In genomic region chr20:43694763-43695162, GRCh38 we compare ENCODE assay signal across 31 cellular contexts. TPM values are rescaled to one million over a fixed set of nuclear protein-coding genes. Genes with fewer than 3 reads are reported as not detected.
"Had no signal": no experiment of that assay in that cellular context is flagged by ENCODE, and none has a peak within 500 bp of the region (broad histone marks: within the 10 kb centered on the region; RNA-seq: fewer than 3 reads in every experiment).

No MANE protein-coding gene starts in this region.

- H3K27ac ChIP-seq: adrenal gland, body of pancreas, brain microvascular endothelial cell, breast epithelium, VCaP had no signal

- H3K9me3 ChIP-seq: adrenal gland, body of pancreas, breast epithelium had no signal

- ATAC-seq: activated CD8-positive, alpha-beta T cell treated with anti-CD3 and anti-CD28 coated beads for 36 hours; activated T-cell treated with anti-CD3 and anti-CD28 coated beads, Interleukin-2, amount 50 U/mL, for 4 hours; body of pancreas had no signal

- H3K36me3 ChIP-seq: adrenal gland, brain microvascular endothelial cell, breast epithelium had no signal

- H3K4me3 ChIP-seq: adrenal gland, body of pancreas, breast epithelium had no signal

- DNase-seq: activated B cell treated with CpG ODN at 0.5 μM for 24 hours; activated CD4-positive, alpha-beta memory T cell treated with anti-CD3 and anti-CD28 coated beads for 36 hours; activated CD4-positive, alpha-beta T cell treated with anti-CD3 and anti-CD28 coated beads for 4 hours; activated CD4-positive, alpha-beta T cell treated with anti-CD3 and anti-CD28 coated beads, Interleukin-2, amount 10 ng/mL, durations not matched to agents 24 days and 14 days; activated CD4-positive, alpha-beta T cell treated with anti-CD3 and anti-CD28 coated beads, Interleukin-2, amount 50 U/mL, for 1 hour; activated CD4-positive, alpha-beta T cell treated with anti-CD3 and anti-CD28 coated beads, Interleukin-2, amount 50 U/mL, for 4 hours; activated CD4-positive, CD25-positive, alpha-beta regulatory T cell treated with anti-CD3 and anti-CD28 coated beads, Interleukin-2, amount 50 U/mL, for 72 hours; activated CD8-positive, alpha-beta memory T cell treated with anti-CD3 and anti-CD28 coated beads, Interleukin-2, amount 50 U/mL, for 48 hours; activated CD8-positive, alpha-beta T cell treated with anti-CD3 and anti-CD28 coated beads for 36 hours; activated effector memory CD4-positive, alpha-beta T cell treated with Interleukin-2 at 50 U/mL for 16 hours; activated gamma-delta T cell; activated naive CD4-positive, alpha-beta T cell treated with anti-CD3 and anti-CD28 coated beads for 36 hours; activated naive CD4-positive, alpha-beta T cell treated with anti-CD3 and anti-CD28 coated beads, Interleukin-2, amount 50 U/mL, for 16 hours; activated naive CD8-positive, alpha-beta T cell treated with anti-CD3 and anti-CD28 coated beads for 36 hours; activated T-cell treated with anti-CD3 and anti-CD28 coated beads, Interleukin-2, amount 50 U/mL, for 4 hours; adrenal gland; amniotic stem cell; aorta; body of pancreas; brain microvascular endothelial cell; central memory CD4-positive, alpha-beta T cell; T-helper 1 cell; T-helper 2 cell; T-helper 9 cell had no signal

- H3K4me1 ChIP-seq: adrenal gland, body of pancreas, breast epithelium had no signal

- H3K27me3 ChIP-seq: adrenal gland, body of pancreas, brain microvascular endothelial cell, breast epithelium had no signal

RNA-seq across cellular contexts. Expression of gene GTSF1L, which starts 32.0 kb away (rescaled TPM):
- total RNA-seq: activated CD4-positive, alpha-beta memory T cell treated with anti-CD3 and anti-CD28 coated beads for 36 hours; activated CD4-positive, alpha-beta T cell treated with anti-CD3 and anti-CD28 coated beads, Interleukin-2, amount 10 ng/mL, durations not matched to agents 24 days and 14 days; activated CD8-positive, alpha-beta memory T cell treated with anti-CD3 and anti-CD28 coated beads for 36 hours; activated CD8-positive, alpha-beta T cell treated with anti-CD3 and anti-CD28 coated beads for 36 hours; activated naive CD4-positive, alpha-beta T cell treated with anti-CD3 and anti-CD28 coated beads for 36 hours; activated naive CD8-positive, alpha-beta T cell treated with anti-CD3 and anti-CD28 coated beads for 36 hours; activated T-cell treated with anti-CD3 and anti-CD28 coated beads, Interleukin-2, amount 50 U/mL, for 4 hours; activated T-helper 2 cell treated with anti-CD3 and anti-CD28 coated beads, Interferon-gamma antibody, Interleukin-2, Interleukin-4, amounts not matched to agents 10 μg/mL and 5 μg/mL and 100 μg/mL, durations not matched to agents 14 hours and 24 hours and 36 hours; adrenal gland; aorta; astrocyte; body of pancreas; breast epithelium; cardiac septum; cerebellum had no signal
- polyA plus RNA-seq: adrenal gland, aorta had no signal
